ENCODE assay signal across 1 cellular context in the genomic region with DNA sequence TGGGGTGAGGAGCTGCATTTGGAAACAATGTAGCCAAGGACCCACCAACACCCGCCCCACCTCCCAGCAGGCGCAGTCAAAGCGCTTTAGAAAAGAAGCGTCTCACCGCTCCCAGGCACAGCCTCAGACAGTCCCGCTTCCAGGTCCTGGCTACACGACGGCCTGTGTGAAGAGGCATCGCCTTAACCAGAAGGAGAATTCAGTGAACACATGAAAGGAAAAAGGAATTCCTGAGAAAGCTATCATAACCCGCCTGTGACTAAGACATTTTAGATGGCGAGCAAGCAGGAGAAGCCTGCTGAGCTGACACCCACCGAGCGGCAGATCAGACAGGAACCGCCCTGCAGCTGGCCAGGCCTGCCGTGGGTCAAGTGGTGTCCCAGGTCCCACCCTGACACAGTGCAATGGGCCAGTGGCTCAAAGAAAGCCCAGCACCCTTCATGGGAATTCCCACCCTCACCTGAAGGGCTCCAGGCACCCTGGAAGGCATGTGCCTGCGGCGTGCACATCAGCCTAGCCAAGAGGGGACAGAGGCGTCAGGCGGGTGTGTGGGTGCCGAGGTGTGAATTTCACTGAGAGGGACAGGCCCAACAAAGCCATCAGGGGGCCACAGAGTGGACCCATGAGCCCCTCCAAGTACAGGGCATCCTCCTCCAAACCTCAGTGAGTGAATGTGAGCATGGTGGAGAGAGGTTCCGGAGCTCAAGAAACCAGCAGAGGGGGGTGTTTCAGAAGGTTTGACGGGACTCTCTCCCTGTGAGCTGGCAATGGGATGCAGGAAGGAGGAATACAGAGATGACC.
TF ChIP-seq lines count a peak whose summit lies in the region.

No MANE protein-coding gene starts in this region.

TF ChIP-seq in SK-N-SH treated with all-trans-retinoic acid at 6 μM for 48 hours, 23 proteins besides CTCF, POLR2A, EP300 and RAD21 (continued from another document):
- TF ChIP-seq ZNF70 (CRISPR knock-in tag; IDR thresholded peaks at IDR 0.05) (no peak), BACH2 (CRISPR knock-in tag; IDR thresholded peaks at IDR 0.05; ENCODE audit: borderline replicate concordance) (no peak), ZFP30 (CRISPR knock-in tag; IDR thresholded peaks at IDR 0.05) (no peak), TCF4 (CRISPR knock-in tag; IDR thresholded peaks at IDR 0.05; ENCODE audit: borderline replicate concordance) (no peak), ARNTL (CRISPR knock-in tag; IDR thresholded peaks at IDR 0.05; ENCODE audit: borderline replicate concordance, low read depth) (no peak), SNAI2 (CRISPR knock-in tag; IDR thresholded peaks at IDR 0.05) (no peak), TOX (CRISPR knock-in tag; IDR thresholded peaks at IDR 0.05; ENCODE audit: borderline replicate concordance) (no peak), ZFP3 (CRISPR knock-in tag; IDR thresholded peaks at IDR 0.05) (no peak), OSR1 (CRISPR knock-in tag; IDR thresholded peaks at IDR 0.05) (no peak), ISL1 (CRISPR knock-in tag; IDR thresholded peaks at IDR 0.05) (no peak), CSDC2 (CRISPR knock-in tag; IDR thresholded peaks at IDR 0.05) (no peak), ZC3H10 (CRISPR knock-in tag; IDR thresholded peaks at IDR 0.05) (no peak)
- TF ChIP-seq, protein P1, sequence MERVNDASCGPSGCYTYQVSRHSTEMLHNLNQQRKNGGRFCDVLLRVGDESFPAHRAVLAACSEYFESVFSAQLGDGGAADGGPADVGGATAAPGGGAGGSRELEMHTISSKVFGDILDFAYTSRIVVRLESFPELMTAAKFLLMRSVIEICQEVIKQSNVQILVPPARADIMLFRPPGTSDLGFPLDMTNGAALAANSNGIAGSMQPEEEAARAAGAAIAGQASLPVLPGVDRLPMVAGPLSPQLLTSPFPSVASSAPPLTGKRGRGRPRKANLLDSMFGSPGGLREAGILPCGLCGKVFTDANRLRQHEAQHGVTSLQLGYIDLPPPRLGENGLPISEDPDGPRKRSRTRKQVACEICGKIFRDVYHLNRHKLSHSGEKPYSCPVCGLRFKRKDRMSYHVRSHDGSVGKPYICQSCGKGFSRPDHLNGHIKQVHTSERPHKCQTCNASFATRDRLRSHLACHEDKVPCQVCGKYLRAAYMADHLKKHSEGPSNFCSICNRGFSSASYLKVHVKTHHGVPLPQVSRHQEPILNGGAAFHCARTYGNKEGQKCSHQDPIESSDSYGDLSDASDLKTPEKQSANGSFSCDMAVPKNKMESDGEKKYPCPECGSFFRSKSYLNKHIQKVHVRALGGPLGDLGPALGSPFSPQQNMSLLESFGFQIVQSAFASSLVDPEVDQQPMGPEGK (CRISPR knock-in tag; IDR thresholded peaks at IDR 0.05; ENCODE audit: borderline replicate concordance), result no peak
- TF ChIP-seq, protein P2, sequence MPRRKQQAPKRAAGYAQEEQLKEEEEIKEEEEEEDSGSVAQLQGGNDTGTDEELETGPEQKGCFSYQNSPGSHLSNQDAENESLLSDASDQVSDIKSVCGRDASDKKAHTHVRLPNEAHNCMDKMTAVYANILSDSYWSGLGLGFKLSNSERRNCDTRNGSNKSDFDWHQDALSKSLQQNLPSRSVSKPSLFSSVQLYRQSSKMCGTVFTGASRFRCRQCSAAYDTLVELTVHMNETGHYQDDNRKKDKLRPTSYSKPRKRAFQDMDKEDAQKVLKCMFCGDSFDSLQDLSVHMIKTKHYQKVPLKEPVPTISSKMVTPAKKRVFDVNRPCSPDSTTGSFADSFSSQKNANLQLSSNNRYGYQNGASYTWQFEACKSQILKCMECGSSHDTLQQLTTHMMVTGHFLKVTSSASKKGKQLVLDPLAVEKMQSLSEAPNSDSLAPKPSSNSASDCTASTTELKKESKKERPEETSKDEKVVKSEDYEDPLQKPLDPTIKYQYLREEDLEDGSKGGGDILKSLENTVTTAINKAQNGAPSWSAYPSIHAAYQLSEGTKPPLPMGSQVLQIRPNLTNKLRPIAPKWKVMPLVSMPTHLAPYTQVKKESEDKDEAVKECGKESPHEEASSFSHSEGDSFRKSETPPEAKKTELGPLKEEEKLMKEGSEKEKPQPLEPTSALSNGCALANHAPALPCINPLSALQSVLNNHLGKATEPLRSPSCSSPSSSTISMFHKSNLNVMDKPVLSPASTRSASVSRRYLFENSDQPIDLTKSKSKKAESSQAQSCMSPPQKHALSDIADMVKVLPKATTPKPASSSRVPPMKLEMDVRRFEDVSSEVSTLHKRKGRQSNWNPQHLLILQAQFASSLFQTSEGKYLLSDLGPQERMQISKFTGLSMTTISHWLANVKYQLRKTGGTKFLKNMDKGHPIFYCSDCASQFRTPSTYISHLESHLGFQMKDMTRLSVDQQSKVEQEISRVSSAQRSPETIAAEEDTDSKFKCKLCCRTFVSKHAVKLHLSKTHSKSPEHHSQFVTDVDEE (CRISPR knock-in tag; IDR thresholded peaks at IDR 0.05), result no peak
- TF ChIP-seq, protein P3, sequence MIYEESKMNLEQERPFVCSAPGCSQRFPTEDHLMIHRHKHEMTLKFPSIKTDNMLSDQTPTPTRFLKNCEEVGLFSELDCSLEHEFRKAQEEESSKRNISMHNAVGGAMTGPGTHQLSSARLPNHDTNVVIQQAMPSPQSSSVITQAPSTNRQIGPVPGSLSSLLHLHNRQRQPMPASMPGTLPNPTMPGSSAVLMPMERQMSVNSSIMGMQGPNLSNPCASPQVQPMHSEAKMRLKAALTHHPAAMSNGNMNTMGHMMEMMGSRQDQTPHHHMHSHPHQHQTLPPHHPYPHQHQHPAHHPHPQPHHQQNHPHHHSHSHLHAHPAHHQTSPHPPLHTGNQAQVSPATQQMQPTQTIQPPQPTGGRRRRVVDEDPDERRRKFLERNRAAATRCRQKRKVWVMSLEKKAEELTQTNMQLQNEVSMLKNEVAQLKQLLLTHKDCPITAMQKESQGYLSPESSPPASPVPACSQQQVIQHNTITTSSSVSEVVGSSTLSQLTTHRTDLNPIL (CRISPR knock-in tag; IDR thresholded peaks at IDR 0.05; ENCODE audit: low read depth), result no peak
